In the genomic region with DNA sequence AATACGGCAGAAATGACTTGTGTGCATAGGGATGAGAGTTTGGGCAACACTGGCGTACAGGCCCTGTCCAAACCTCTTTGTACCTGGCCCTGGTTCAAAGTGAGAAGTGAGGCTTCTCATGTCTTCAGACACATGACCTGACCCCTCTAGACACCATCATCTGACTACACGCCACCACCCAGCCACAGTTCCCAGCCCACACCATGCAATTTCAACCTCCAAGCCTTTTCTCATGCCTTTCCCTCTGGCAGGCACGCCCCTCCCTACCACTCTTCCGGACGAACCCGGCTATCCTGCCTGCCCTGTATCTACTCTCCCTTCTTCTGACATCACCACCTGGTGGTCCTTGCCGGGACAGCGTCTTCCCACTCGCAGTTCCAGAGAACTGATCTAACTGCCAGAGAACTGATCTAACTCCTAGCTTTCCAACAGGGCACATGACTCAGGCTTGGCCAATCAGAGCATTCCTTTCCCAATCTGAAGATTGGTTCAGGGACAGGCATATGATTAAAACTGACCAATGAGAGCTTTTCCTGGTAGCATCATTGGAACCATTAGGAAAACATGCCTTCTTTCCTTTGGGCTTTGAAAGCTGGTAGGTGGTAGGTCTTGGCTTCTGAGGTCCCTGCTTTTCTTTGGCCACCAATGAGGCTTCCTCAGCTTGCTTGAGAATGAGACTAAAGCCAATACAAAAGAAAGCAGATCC, we compare ENCODE assay signal across 8 cellular contexts. TPM values are rescaled to one million over a fixed set of nuclear protein-coding genes. Genes with fewer than 3 reads are reported as not detected.
DNase-seq lines count a peak whose midpoint lies in the region; ATAC-seq and TF ChIP-seq lines count a peak whose summit lies in the region.

No MANE protein-coding gene starts in this region.

- no peaks in the 10 kb centered on the region for H3K36me3 ChIP-seq in neural cell (ENCODE audit: insufficient read depth, low read length)
- H3K36me3 ChIP-seq in aorta (ENCODE audit: control insufficient read depth in 1 of 2, insufficient read depth in 2 of 2, low read length in 1 of 2) = no peaks in the 10 kb centered on the region

- no peak for TF ChIP-seq EP300 in neural cell (conservative IDR thresholded peaks at IDR 0.05; ENCODE audit: poor library complexity, severe bottlenecking)

- no peak overlapping the region for H3K9ac ChIP-seq in neural cell (ENCODE audit: low read length)

- H3K27ac ChIP-seq in neural cell (ENCODE audit: low read length) = no peak overlapping the region
- H3K27ac ChIP-seq in aorta (ENCODE audit: low read depth in 1 of 2, low read length in 2 of 2) = no peak overlapping the region

- TF ChIP-seq CTCF in AG10803 (conservative IDR thresholded peaks at IDR 0.05; ENCODE audit: low read length) = peak; percentile 55
- TF ChIP-seq CTCF in fibroblast of the aortic adventitia (IDR thresholded peaks at IDR 0.05; ENCODE audit: insufficient read depth, low read length) = peak; percentile 58
- peak; percentile 42 for TF ChIP-seq CTCF in neural cell (IDR thresholded peaks at IDR 0.05; ENCODE audit: poor library complexity, severe bottlenecking)

- H3K9me3 ChIP-seq in neural cell (ENCODE audit: low read length) (no peaks in the 10 kb centered on the region), aorta (ENCODE audit: control insufficient read depth, low read length) (no peaks in the 10 kb centered on the region)

- H2AFZ ChIP-seq in neural cell (ENCODE audit: low read depth, low read length) = no peak overlapping the region

- H3K4me3 ChIP-seq in AG10803 (ENCODE audit: low read length) (no peak overlapping the region), fibroblast of the aortic adventitia (ENCODE audit: low read depth, low read length) (no peak overlapping the region), neural cell (ENCODE audit: low read length) (no peak overlapping the region), aorta (ENCODE audit: low read length in 2 of 2) (no peak overlapping the region)

- H3K4me1 ChIP-seq in aorta (ENCODE audit: control insufficient read depth in 1 of 2, insufficient read depth in 2 of 2, low read length in 2 of 2) = no peaks in the 10 kb centered on the region

- DNase-seq in AG10803 (ENCODE audit: low read depth) (peak; percentile 68), NCI-H69 (lab: John Stamatoyannopoulos, UW) (peak; percentile 57), fibroblast of the aortic adventitia (ENCODE audit: low read depth) (peak; percentile 70), aorta (peak; percentile 81 to 88)
- DNase-seq in activated CD8-positive, alpha-beta memory T cell treated with anti-CD3 and anti-CD28 coated beads, Interleukin-2, amount 50 U/mL, for 48 hours = peak; percentile 82

- H3K79me2 ChIP-seq in neural cell (replicated peaks; ENCODE audit: insufficient read depth, low read length) = no peaks in the 10 kb centered on the region

- no peaks in the 10 kb centered on the region for H4K20me1 ChIP-seq in neural cell (ENCODE audit: insufficient read depth)

- H3K4me2 ChIP-seq in neural cell (ENCODE audit: low read length) = no peak overlapping the region

- WGBS in aorta, 2 donors = 28 to 29% methylated on average over 10 of the region's 10 CpGs

- TF ChIP-seq RAD21 in neural cell (conservative IDR thresholded peaks at IDR 0.05) = no peak

- ATAC-seq in GM18499 (IDR thresholded peaks at IDR 0.05; ENCODE audit: insufficient read depth, unreplicated experiment) (peak; percentile 22), HG03095 (IDR thresholded peaks at IDR 0.05; ENCODE audit: unreplicated experiment) (peak; percentile 48), aorta (ENCODE audit: low FRiP score) (peak; percentile 86)

- intact Hi-C loops in aorta (cut with DNase I) = loop anchor here in 1 of 2 donors (5.0 kb wide), 1 partner anchor 193 kb away; no protein-coding TSS in a partner anchor

- H3K27me3 ChIP-seq in neural cell (ENCODE audit: insufficient read depth, low read depth, low read length) (no peaks in the 10 kb centered on the region), aorta (ENCODE audit: control insufficient read depth in 1 of 2, insufficient read depth in 2 of 2, low read length in 1 of 2) (no peaks in the 10 kb centered on the region)

- no peaks in the 10 kb centered on the region for H3F3A ChIP-seq in neural cell (ENCODE audit: insufficient read depth, low read length, poor library complexity, severe bottlenecking)

- no peaks in the 10 kb centered on the region for H3K9me2 ChIP-seq in neural cell (ENCODE audit: insufficient read depth, low read length)

TF ChIP-seq in neural cell, 6 proteins besides CTCF, POLR2A, EP300 and RAD21:
- TF ChIP-seq, protein P1, sequence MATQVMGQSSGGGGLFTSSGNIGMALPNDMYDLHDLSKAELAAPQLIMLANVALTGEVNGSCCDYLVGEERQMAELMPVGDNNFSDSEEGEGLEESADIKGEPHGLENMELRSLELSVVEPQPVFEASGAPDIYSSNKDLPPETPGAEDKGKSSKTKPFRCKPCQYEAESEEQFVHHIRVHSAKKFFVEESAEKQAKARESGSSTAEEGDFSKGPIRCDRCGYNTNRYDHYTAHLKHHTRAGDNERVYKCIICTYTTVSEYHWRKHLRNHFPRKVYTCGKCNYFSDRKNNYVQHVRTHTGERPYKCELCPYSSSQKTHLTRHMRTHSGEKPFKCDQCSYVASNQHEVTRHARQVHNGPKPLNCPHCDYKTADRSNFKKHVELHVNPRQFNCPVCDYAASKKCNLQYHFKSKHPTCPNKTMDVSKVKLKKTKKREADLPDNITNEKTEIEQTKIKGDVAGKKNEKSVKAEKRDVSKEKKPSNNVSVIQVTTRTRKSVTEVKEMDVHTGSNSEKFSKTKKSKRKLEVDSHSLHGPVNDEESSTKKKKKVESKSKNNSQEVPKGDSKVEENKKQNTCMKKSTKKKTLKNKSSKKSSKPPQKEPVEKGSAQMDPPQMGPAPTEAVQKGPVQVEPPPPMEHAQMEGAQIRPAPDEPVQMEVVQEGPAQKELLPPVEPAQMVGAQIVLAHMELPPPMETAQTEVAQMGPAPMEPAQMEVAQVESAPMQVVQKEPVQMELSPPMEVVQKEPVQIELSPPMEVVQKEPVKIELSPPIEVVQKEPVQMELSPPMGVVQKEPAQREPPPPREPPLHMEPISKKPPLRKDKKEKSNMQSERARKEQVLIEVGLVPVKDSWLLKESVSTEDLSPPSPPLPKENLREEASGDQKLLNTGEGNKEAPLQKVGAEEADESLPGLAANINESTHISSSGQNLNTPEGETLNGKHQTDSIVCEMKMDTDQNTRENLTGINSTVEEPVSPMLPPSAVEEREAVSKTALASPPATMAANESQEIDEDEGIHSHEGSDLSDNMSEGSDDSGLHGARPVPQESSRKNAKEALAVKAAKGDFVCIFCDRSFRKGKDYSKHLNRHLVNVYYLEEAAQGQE (IDR thresholded peaks at IDR 0.05; ENCODE audit: borderline replicate concordance) = no peak
- no peak for TF ChIP-seq POLR2AphosphoS5 (IDR thresholded peaks at IDR 0.05)
- peak; percentile 29 for TF ChIP-seq SMC3 (conservative IDR thresholded peaks at IDR 0.05; ENCODE audit: poor library complexity)

RNA-seq across cellular contexts. Expression of a gene that starts 27.0 kb away (rescaled TPM):
- total RNA-seq in fibroblast of the aortic adventitia (ENCODE audit: low replicate concordance) (0.54 TPM in 1 of 2 replicates, not detected in the other), aorta (1 to 10 TPM in 1 of 2 donors, under 1 TPM in 1; 0.65 to 3.8 TPM)
- polyA plus RNA-seq in neural cell (0.08 TPM in 1 of 2 replicates, not detected in the other), aorta (under 1 TPM in 1 of 2 donors, not detected in 1; 0.08 TPM)
- not detected in 2 replicates for polyA minus RNA-seq in neural cell

Comparison
In these comparisons a context has a peak if more than half of its experiments do, and no peak if none do; other contexts are left out.
1. ATAC-seq: peak in every context shown above with its lines; median percentile 86 in aorta; 48 in HG03095; 22 in GM18499.